8 cellular contexts compared by ENCODE assay signal in the genomic region with DNA sequence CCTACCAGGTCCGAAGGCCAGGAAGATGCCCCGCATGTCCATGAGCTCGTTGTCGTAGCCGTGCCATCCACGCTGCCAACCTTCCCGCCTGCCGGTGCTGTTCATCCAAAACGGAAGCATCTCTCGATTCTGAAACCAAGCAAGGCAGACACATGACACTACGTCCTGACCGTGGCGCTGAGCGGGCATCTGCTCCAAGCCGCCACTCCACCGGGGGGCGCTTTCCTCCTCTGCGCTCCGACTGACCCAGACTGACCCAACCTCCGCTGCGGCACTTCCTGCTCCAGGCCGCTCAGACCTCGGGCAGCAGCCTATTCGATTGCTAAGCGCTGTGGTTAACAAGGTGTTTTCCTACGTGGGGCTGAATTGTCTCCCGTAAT.
A peak's percentile ranks its signal among the peaks of the same experiment; 100 is the strongest.
DNase-seq lines count a peak whose midpoint lies in the region; TF ChIP-seq lines count a peak whose summit lies in the region.

No MANE protein-coding gene starts in this region.

- no peaks in the 10 kb centered on the region for H3K9me3 Mint-ChIP-seq in activated naive CD4-positive, alpha-beta T cell treated with anti-CD3 and anti-CD28 coated beads, Interleukin-2, amount 10 ng/mL, durations not matched to agents 7 days and 5 days
- no peaks in the 10 kb centered on the region for H3K9me3 Mint-ChIP-seq in T-helper 1 cell treated with Interleukin-12 subunit alpha and Interleukin-12 subunit beta and Interleukin-4 antibody, amounts not matched to agents 30 μg/mL and 1 μg/mL, for 36 hours

- peaks cover 6% of the 10 kb centered on the region for H3K4me1 Mint-ChIP-seq in activated naive CD4-positive, alpha-beta T cell treated with anti-CD3 and anti-CD28 coated beads, Interleukin-2, amount 10 ng/mL, durations not matched to agents 7 days and 5 days
- H3K4me1 Mint-ChIP-seq in T-helper 1 cell treated with Interleukin-12 subunit alpha and Interleukin-12 subunit beta and Interleukin-4 antibody, amounts not matched to agents 30 μg/mL and 1 μg/mL, for 36 hours (ENCODE audit: low read depth): peaks cover 2% of the 10 kb centered on the region

- peak; percentile 7 for TF ChIP-seq CTCF in cardiac muscle cell (IDR thresholded peaks at IDR 0.05; ENCODE audit: low read depth, low read length)

- H3K27ac ChIP-seq in cardiac muscle cell: no peak overlapping the region

- no peaks in the 10 kb centered on the region for H3K36me3 ChIP-seq in cardiac muscle cell

- no peak overlapping the region for H3K4me3 ChIP-seq in cardiac muscle cell

- H3K27ac Mint-ChIP-seq in activated naive CD4-positive, alpha-beta T cell treated with anti-CD3 and anti-CD28 coated beads, Interleukin-2, amount 10 ng/mL, durations not matched to agents 7 days and 5 days: no peak overlapping the region
- peak overlapping the region; percentile 29 for H3K27ac Mint-ChIP-seq in T-helper 1 cell treated with Interleukin-12 subunit alpha and Interleukin-12 subunit beta and Interleukin-4 antibody, amounts not matched to agents 30 μg/mL and 1 μg/mL, for 36 hours

- no peaks in the 10 kb centered on the region for H3K9me3 ChIP-seq in cardiac muscle cell (ENCODE audit: low read depth)

- H3K36me3 Mint-ChIP-seq in activated naive CD4-positive, alpha-beta T cell treated with anti-CD3 and anti-CD28 coated beads, Interleukin-2, amount 10 ng/mL, durations not matched to agents 7 days and 5 days: no peaks in the 10 kb centered on the region
- H3K36me3 Mint-ChIP-seq in T-helper 1 cell treated with Interleukin-12 subunit alpha and Interleukin-12 subunit beta and Interleukin-4 antibody, amounts not matched to agents 30 μg/mL and 1 μg/mL, for 36 hours (ENCODE audit: low read depth): no peaks in the 10 kb centered on the region

- peak; percentile 46 for DNase-seq in activated naive CD4-positive, alpha-beta T cell treated with anti-CD3 and anti-CD28 coated beads, Interleukin-2, amount 10 ng/mL, durations not matched to agents 7 days and 5 days
- DNase-seq in activated naive CD4-positive, alpha-beta T cell treated with Interleukin-2 at 50 U/mL for 16 hours: no peak
- DNase-seq in cardiac muscle cell (ENCODE audit: low read depth in 1 of 2, low spot score in 1 of 2) (peak in 1 of 2 donors; percentile 11), pons (ENCODE audit: low spot score) (peak; percentile 46), NCI-H526 treated with DMSO at 0.1 percent for 48 hours (lab: John Stamatoyannopoulos, UW) (no peak), NCI-H748 (lab: John Stamatoyannopoulos, UW; ENCODE audit: unreplicated experiment) (no peak), activated gamma-delta T cell treated with Interleukin-2 at 50 U/mL for 16 hours (no peak)

- no peaks in the 10 kb centered on the region for H3K27me3 ChIP-seq in cardiac muscle cell

- peaks cover 37% of the 10 kb centered on the region for H3K27me3 Mint-ChIP-seq in activated naive CD4-positive, alpha-beta T cell treated with anti-CD3 and anti-CD28 coated beads, Interleukin-2, amount 10 ng/mL, durations not matched to agents 7 days and 5 days
- peaks cover 13% of the 10 kb centered on the region for H3K27me3 Mint-ChIP-seq in T-helper 1 cell treated with Interleukin-12 subunit alpha and Interleukin-12 subunit beta and Interleukin-4 antibody, amounts not matched to agents 30 μg/mL and 1 μg/mL, for 36 hours (ENCODE audit: low read depth)

- peak overlapping the region; percentile 25 for H3K4me3 Mint-ChIP-seq in activated naive CD4-positive, alpha-beta T cell treated with anti-CD3 and anti-CD28 coated beads, Interleukin-2, amount 10 ng/mL, durations not matched to agents 7 days and 5 days
- peak overlapping the region; percentile 68 for H3K4me3 Mint-ChIP-seq in T-helper 1 cell treated with Interleukin-12 subunit alpha and Interleukin-12 subunit beta and Interleukin-4 antibody, amounts not matched to agents 30 μg/mL and 1 μg/mL, for 36 hours

- peaks cover 10% of the 10 kb centered on the region for H3K4me1 ChIP-seq in cardiac muscle cell (ENCODE audit: low read depth)

- CTCF ChIA-PET in activated naive CD4-positive, alpha-beta T cell treated with anti-CD3 and anti-CD28 coated beads, Interleukin-2, amount 10 ng/mL, durations not matched to agents 7 days and 5 days (lab: Charles Lee): no interaction called here

Comparison
In these comparisons a context has a peak if more than half of its experiments do, and no peak if none do; other contexts are left out.
1. DNase-seq: peak in activated naive CD4-positive, alpha-beta T cell treated with anti-CD3 and anti-CD28 coated beads, Interleukin-2, amount 10 ng/mL, durations not matched to agents 7 days and 5 days (single experiment) and pons (single experiment); none in activated naive CD4-positive, alpha-beta T cell treated with Interleukin-2 at 50 U/mL for 16 hours (single experiment), NCI-H526 treated with DMSO at 0.1 percent for 48 hours (single experiment), NCI-H748 (single experiment) and activated gamma-delta T cell treated with Interleukin-2 at 50 U/mL for 16 hours (single experiment).